11 cellular contexts compared by ENCODE assay signal in genomic region chr15:95422255-95422654, GRCh38.
"Had no signal": no experiment of that assay in that cellular context is flagged by ENCODE, and none has a peak within 500 bp of the region (broad histone marks: within the 10 kb centered on the region; RNA-seq: fewer than 3 reads in every experiment).

No MANE protein-coding gene starts in this region.

- H3K27ac ChIP-seq: GM23248 had no signal

- H3K9ac ChIP-seq: GM23248 had no signal

- H3K36me3 ChIP-seq: HAP-1 had no signal

- H2AFZ ChIP-seq: GM23248, GM23338 had no signal

- ATAC-seq: GM23338, HCT116 had no signal

- H3K4me1 ChIP-seq: HAP-1 had no signal

- H3K4me3 ChIP-seq: GM23248, GM23338, HAP-1 had no signal

- FAIRE-seq: H1, H54 had no signal

- H3K4me2 ChIP-seq: GM23338 had no signal

- H3K9me3 ChIP-seq: HAP-1 had no signal

- DNase-seq: GM23248, GOT3, H7, H9, HCEC 1CT, HFFc6 had no signal
